ENCODE assay signal across 9 cellular contexts in the genomic region with DNA sequence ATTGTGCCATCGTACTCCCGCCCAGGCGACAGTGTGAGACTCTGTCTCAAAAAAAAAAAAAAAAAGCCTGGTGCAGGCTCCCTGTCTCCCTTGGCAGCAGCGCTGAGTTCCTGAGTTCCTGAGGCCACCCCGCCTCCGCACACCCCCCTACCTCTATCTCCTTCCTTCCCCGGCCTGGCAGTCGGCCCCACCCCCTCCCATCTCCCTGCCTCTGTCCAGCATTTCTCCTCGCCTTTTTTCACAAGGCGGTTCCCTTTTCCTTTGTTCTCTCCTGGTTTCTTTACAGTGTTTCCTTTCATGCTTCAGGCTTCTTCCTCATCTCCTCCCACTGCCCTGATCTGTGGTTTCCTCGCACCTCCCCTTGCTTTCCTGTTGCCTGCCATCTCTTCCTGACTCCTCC. TPM values are rescaled to one million over a fixed set of nuclear protein-coding genes. Genes with fewer than 3 reads are reported as not detected.
A peak's percentile ranks its signal among the peaks of the same experiment; 100 is the strongest.
DNase-seq lines count a peak whose midpoint lies in the region; ATAC-seq and TF ChIP-seq lines count a peak whose summit lies in the region.
"Had no signal": no experiment of that assay in that cellular context is flagged by ENCODE, and none has a peak within 500 bp of the region (broad histone marks: within the 10 kb centered on the region; RNA-seq: fewer than 3 reads in every experiment).

No MANE protein-coding gene starts in this region.

- peaks cover 24% of the 10 kb centered on the region for H3K4me1 ChIP-seq in RWPE2 (ENCODE audit: insufficient read depth, poor library complexity, severe bottlenecking)
- no peaks in the 10 kb centered on the region for H3K4me1 ChIP-seq in endodermal cell (ENCODE audit: control insufficient read depth, insufficient read depth, low read length)

- in situ Hi-C loops in GM13976 (cut with MboI; ENCODE audit: low sequenced_read_pairs, unreplicated experiment), result no loop called here

- H3K4me3 ChIP-seq in RWPE2 (ENCODE audit: severe bottlenecking) (no peak overlapping the region), endodermal cell (ENCODE audit: low read length) (no peak overlapping the region)

- WGBS in endodermal cell (ENCODE audit: insufficient coverage in 1 of 2, insufficient read length in 1 of 2), 2 experiments, result 14 to 16% methylated on average over 9 to 11 of the region's 11 CpGs

- POLR2A ChIA-PET in activated CD4-positive, alpha-beta T cell treated with anti-CD3 and anti-CD28 coated beads for 36 hours (lab: Charles Lee), result interaction anchor here (0.8 kb wide), 1 partner anchor 13 kb away, joined by 5 read pairs; no protein-coding TSS in a partner anchor

- intact Hi-C loops in activated CD4-positive, alpha-beta T cell treated with anti-CD3 and anti-CD28 coated beads for 36 hours (cut with DNase I, micrococcal nuclease), result loop anchor here (2.0 kb wide), 2 partner anchors 38 to 234 kb away; a partner anchor contains a TSS

- no peak for TF ChIP-seq CTCF in RWPE2 (IDR thresholded peaks at IDR 0.05; ENCODE audit: poor library complexity, severe bottlenecking)
- no peak for TF ChIP-seq CTCF in endodermal cell (conservative IDR thresholded peaks at IDR 0.05)
- no peak for TF ChIP-seq CTCF in GM13976 (IDR thresholded peaks at IDR 0.05; ENCODE audit: borderline replicate concordance, control extremely low read depth, extremely low read depth, insufficient read depth, missing control alignments)

- H3K36me3 ChIP-seq in RWPE2 (ENCODE audit: low read depth) (no peaks in the 10 kb centered on the region), endodermal cell (ENCODE audit: control insufficient read depth, insufficient read depth, low read length) (no peaks in the 10 kb centered on the region)

- H3K9me3 Mint-ChIP-seq in activated CD4-positive, alpha-beta T cell treated with anti-CD3 and anti-CD28 coated beads for 36 hours (ENCODE audit: low read depth), result no peaks in the 10 kb centered on the region
- no peaks in the 10 kb centered on the region for H3K9me3 Mint-ChIP-seq in endodermal cell

- H3K27me3 ChIP-seq in RWPE2 (ENCODE audit: insufficient read depth, poor library complexity, severe bottlenecking) (no peaks in the 10 kb centered on the region), endodermal cell (ENCODE audit: control insufficient read depth, insufficient read depth, low read length, poor library complexity, severe bottlenecking) (no peaks in the 10 kb centered on the region)

- H3K27ac ChIP-seq in RWPE2 (ENCODE audit: poor library complexity, severe bottlenecking) (no peak overlapping the region), endodermal cell (ENCODE audit: low read depth, low read length) (peak overlapping the region; percentile 21)

- CTCF ChIA-PET in activated CD4-positive, alpha-beta T cell treated with anti-CD3 and anti-CD28 coated beads for 36 hours (lab: Charles Lee), result interaction anchor here (0.7 kb wide), 1 partner anchor 95 kb away, joined by 3 read pairs; no protein-coding TSS in a partner anchor

- H3K4me3 Mint-ChIP-seq in activated CD4-positive, alpha-beta T cell treated with anti-CD3 and anti-CD28 coated beads for 36 hours, result peak overlapping the region; percentile 11
- no peak overlapping the region for H3K4me3 Mint-ChIP-seq in endodermal cell

- H3K27me3 Mint-ChIP-seq in activated CD4-positive, alpha-beta T cell treated with anti-CD3 and anti-CD28 coated beads for 36 hours, result no peaks in the 10 kb centered on the region
- H3K27me3 Mint-ChIP-seq in endodermal cell (ENCODE audit: insufficient read depth), result no peaks in the 10 kb centered on the region

- no peak for DNase-seq in activated CD4-positive, alpha-beta T cell treated with anti-CD3 and anti-CD28 coated beads for 36 hours
- DNase-seq in activated CD4-positive, alpha-beta T cell treated with anti-CD3 and anti-CD28 coated beads for 1 hour, result no peak
- DNase-seq in RWPE2 (ENCODE audit: low spot score) (no peak), endodermal cell (peak; percentile 92), retina (peak; percentile 62), GM13976 (ENCODE audit: low spot score) (no peak)
- DNase-seq: activated CD4-positive, alpha-beta T cell treated with anti-CD3 and anti-CD28 coated beads, Interleukin-2, amount 50 U/mL, for 4 hours had no signal

- H3K27ac Mint-ChIP-seq in activated CD4-positive, alpha-beta T cell treated with anti-CD3 and anti-CD28 coated beads for 36 hours, result peak overlapping the region; percentile 69
- no peak overlapping the region for H3K27ac Mint-ChIP-seq in endodermal cell

- peaks cover 77% of the 10 kb centered on the region for H3K4me1 Mint-ChIP-seq in activated CD4-positive, alpha-beta T cell treated with anti-CD3 and anti-CD28 coated beads for 36 hours
- peaks cover 20% of the 10 kb centered on the region for H3K4me1 Mint-ChIP-seq in endodermal cell

- ATAC-seq in activated CD4-positive, alpha-beta T cell treated with anti-CD3 and anti-CD28 coated beads for 36 hours, result no peak
- ATAC-seq in RWPE2 (ENCODE audit: low read depth), result peak; percentile 38
- no peak for ATAC-seq in GM19452 (IDR thresholded peaks at IDR 0.05; ENCODE audit: unreplicated experiment)
- no peak for ATAC-seq in GM18870 (IDR thresholded peaks at IDR 0.05; ENCODE audit: unreplicated experiment)

- no peaks in the 10 kb centered on the region for H3K36me3 Mint-ChIP-seq in activated CD4-positive, alpha-beta T cell treated with anti-CD3 and anti-CD28 coated beads for 36 hours (ENCODE audit: low read depth)
- no peaks in the 10 kb centered on the region for H3K36me3 Mint-ChIP-seq in endodermal cell (ENCODE audit: low read depth)

- H3K9me3 ChIP-seq in RWPE2 (ENCODE audit: severe bottlenecking) (no peaks in the 10 kb centered on the region), endodermal cell (ENCODE audit: control insufficient read depth, low read length) (no peaks in the 10 kb centered on the region)

- no peak overlapping the region for H3K9ac ChIP-seq in endodermal cell (ENCODE audit: extremely low read depth, low read length, poor library complexity, severe bottlenecking)

RNA-seq across cellular contexts. Expression of a gene that starts 2.7 kb away (rescaled TPM):
- total RNA-seq in activated CD4-positive, alpha-beta T cell treated with anti-CD3 and anti-CD28 coated beads for 36 hours, result 1 to 10 TPM; 3.8 to 3.9 TPM
- not detected for total RNA-seq in endodermal cell
- polyA plus RNA-seq in endodermal cell (2013, experiment 1 of 2), result 0.14 TPM
- not detected for polyA plus RNA-seq in endodermal cell (2013, experiment 2 of 2)

RNA-seq across cellular contexts. Expression of a gene that starts 10.7 kb away (rescaled TPM):
- total RNA-seq in activated CD4-positive, alpha-beta T cell treated with anti-CD3 and anti-CD28 coated beads for 36 hours, result 1 to 10 TPM; 2.1 to 2.4 TPM
- under 1 TPM; 0.44 to 0.82 TPM for total RNA-seq in endodermal cell
- not detected for polyA plus RNA-seq in endodermal cell (2013, experiment 1 of 2)
- polyA plus RNA-seq in endodermal cell (2013, experiment 2 of 2), result not detected

RNA-seq across cellular contexts. Expression of a gene that starts 23.7 kb away (rescaled TPM):
- total RNA-seq in activated CD4-positive, alpha-beta T cell treated with anti-CD3 and anti-CD28 coated beads for 36 hours, result under 1 TPM; 0.09 to 0.18 TPM
- not detected for total RNA-seq in endodermal cell
- not detected for polyA plus RNA-seq in endodermal cell (2013, experiment 1 of 2)
- polyA plus RNA-seq in endodermal cell (2013, experiment 2 of 2), result not detected

RNA-seq across cellular contexts. Expression of a gene that starts 24.6 kb away (rescaled TPM):
- total RNA-seq in activated CD4-positive, alpha-beta T cell treated with anti-CD3 and anti-CD28 coated beads for 36 hours, result not detected
- total RNA-seq in endodermal cell, result not detected
- not detected for polyA plus RNA-seq in endodermal cell (2013, experiment 1 of 2)
- not detected for polyA plus RNA-seq in endodermal cell (2013, experiment 2 of 2)

RNA-seq across cellular contexts. Expression of a gene that starts 38.6 kb away (rescaled TPM):
- total RNA-seq in activated CD4-positive, alpha-beta T cell treated with anti-CD3 and anti-CD28 coated beads for 36 hours, result 10 to 100 TPM; 18.4 to 19.9 TPM
- 10 to 100 TPM; 14.9 to 15.0 TPM for total RNA-seq in endodermal cell
- 28.5 TPM for polyA plus RNA-seq in endodermal cell (2013, experiment 1 of 2)
- polyA plus RNA-seq in endodermal cell (2013, experiment 2 of 2), result 25.6 TPM

Comparison
In these comparisons a context has a peak if more than half of its experiments do, and no peak if none do; other contexts are left out.
1. DNase-seq: peak in endodermal cell (single experiment) and retina (single experiment); none in activated CD4-positive, alpha-beta T cell treated with anti-CD3 and anti-CD28 coated beads for 36 hours (single experiment), activated CD4-positive, alpha-beta T cell treated with anti-CD3 and anti-CD28 coated beads for 1 hour (single experiment), RWPE2 (single experiment) and GM13976 (single experiment).
2. RNA of a gene that starts 2.7 kb away (total RNA-seq): 3.8 to 3.9 TPM in activated CD4-positive, alpha-beta T cell treated with anti-CD3 and anti-CD28 coated beads for 36 hours; not detected in endodermal cell; every median in the first group is over 4 times any median in the second.